In genomic region chr9:136799854-136800657, GRCh38 we compare ENCODE assay signal across 8 cellular contexts. TPM values are rescaled to one million over a fixed set of nuclear protein-coding genes. Genes with fewer than 3 reads are reported as not detected.
DNase-seq lines count a peak whose midpoint lies in the region; ATAC-seq and TF ChIP-seq lines count a peak whose summit lies in the region.

No MANE protein-coding gene starts in this region.

- H3K9ac ChIP-seq in fibroblast of lung (ENCODE audit: insufficient read depth, low read length): no peak overlapping the region

- no peak overlapping the region for H2AFZ ChIP-seq in fibroblast of lung (ENCODE audit: low read length)

- peak overlapping the region; percentile 63 for H3K27ac ChIP-seq in RWPE1
- no peak overlapping the region for H3K27ac ChIP-seq in fibroblast of lung (ENCODE audit: insufficient read depth, low read length)

- no peaks in the 10 kb centered on the region for H3K9me3 Mint-ChIP-seq in nephron progenitor cell

- no peaks in the 10 kb centered on the region for H3K4me1 ChIP-seq in fibroblast of lung (ENCODE audit: control insufficient read depth, extremely low read depth, insufficient read depth, low read length)

- peaks cover 33% of the 10 kb centered on the region for H3K27me3 ChIP-seq in fibroblast of lung (ENCODE audit: control insufficient read depth, insufficient read depth, low read length)

- CTCF ChIA-PET in RWPE1 (lab: Yijun Ruan, JAX): interaction anchor here (1.0 kb wide), 1 partner anchor 9 kb away, joined by 3 read pairs; the partner anchor contains the start of gene TMEM141

- DNase-seq in LNCaP clone FGC (ENCODE audit: low read depth) (peak; percentile 89), RWPE1 (ENCODE audit: low spot score) (peak; percentile 96), activated T-helper 1 cell treated with Interleukin-2 at 50 U/mL for 16 hours (ENCODE audit: low read depth) (peak; percentile 88), fibroblast of lung (ENCODE audit: low read depth in 2 of 2) (peak; percentile 42 to 44), nephron progenitor cell (peak; percentile 96)
- peak; percentile 90 for DNase-seq in stimulated activated naive CD4-positive, alpha-beta T cell treated with Interleukin-2 at 50 U/mL for 16 hours (lab: John Stamatoyannopoulos, UW)

- peak overlapping the region; percentile 71 for H3K4me2 ChIP-seq in fibroblast of lung (ENCODE audit: extremely low read depth, insufficient read depth, low read length)

- H3K36me3 Mint-ChIP-seq in nephron progenitor cell (ENCODE audit: low read depth): peaks cover 9% of the 10 kb centered on the region

- H3K36me3 ChIP-seq in fibroblast of lung (ENCODE audit: control insufficient read depth, insufficient read depth, low read length): no peaks in the 10 kb centered on the region

- H3K27me3 Mint-ChIP-seq in nephron progenitor cell (ENCODE audit: low read depth, poor library complexity): peaks cover 5% of the 10 kb centered on the region

- H3K9me3 ChIP-seq in fibroblast of lung (ENCODE audit: control insufficient read depth, insufficient read depth, low read depth, low read length): no peaks in the 10 kb centered on the region

- TF ChIP-seq CTCF in GM12875 (IDR thresholded peaks at IDR 0.05; ENCODE audit: borderline replicate concordance, insufficient read depth, low read depth, low read length) (no peak), LNCaP clone FGC (IDR thresholded peaks at IDR 0.05; ENCODE audit: control insufficient read depth, extremely low read depth, insufficient read depth) (no peak), RWPE1 (conservative IDR thresholded peaks at IDR 0.05; ENCODE audit: low read depth) (no peak), fibroblast of lung (conservative IDR thresholded peaks at IDR 0.05 in 1 of 2, IDR thresholded peaks at IDR 0.05 in 1 of 2; ENCODE audit: low read depth in 1 of 2, low read length in 2 of 2) (no peak), nephron progenitor cell (IDR thresholded peaks at IDR 0.05) (no peak)

- ATAC-seq in HG03571 (IDR thresholded peaks at IDR 0.05; ENCODE audit: unreplicated experiment): no peak

- peak overlapping the region; percentile 79 for H3K27ac Mint-ChIP-seq in nephron progenitor cell

- H3K4me3 Mint-ChIP-seq in nephron progenitor cell: peak overlapping the region; percentile 91

- H3K79me2 ChIP-seq in fibroblast of lung (ENCODE audit: control insufficient read depth, insufficient read depth, low read length): no peaks in the 10 kb centered on the region

- POLR2A ChIA-PET in RWPE1 (lab: Yijun Ruan, JAX; ENCODE audit: low non-redundant PET): no interaction called here

- no peaks in the 10 kb centered on the region for H4K20me1 ChIP-seq in fibroblast of lung (ENCODE audit: control insufficient read depth, extremely low read depth, insufficient read depth, low read length)

- peaks cover 44% of the 10 kb centered on the region for H3K4me1 Mint-ChIP-seq in nephron progenitor cell

- H3K4me3 ChIP-seq in GM12875 (ENCODE audit: low read depth, low read length) (peak overlapping the region; percentile 16), LNCaP clone FGC (ENCODE audit: low read depth, low read length) (peak overlapping the region; percentile 81), fibroblast of lung (replicated peaks in 1 of 4; ENCODE audit: control extremely low read depth in 1 of 4, insufficient read depth in 1 of 4, low read depth in 3 of 4, low read length in 4 of 4) (peak overlapping the region in 3 of 4 experiments; percentile 8 to 43 (median 34))

RNA-seq across cellular contexts. Expression of gene CCDC183, which starts 3.9 kb away (rescaled TPM):
- 0.99 and 1.0 TPM in 2 replicates for total RNA-seq in fibroblast of lung
- polyA plus RNA-seq in fibroblast of lung: 0.05 and 0.35 TPM in 2 replicates
- polyA plus RNA-seq in fibroblast of lung (2012): 0.17 and 0.29 TPM in 2 replicates
- polyA minus RNA-seq in fibroblast of lung (ENCODE audit: low replicate concordance): not detected in 2 replicates

RNA-seq across cellular contexts. Expression of gene RABL6, which starts 7.7 kb away (rescaled TPM):
- 55.0 and 59.6 TPM in 2 replicates for total RNA-seq in fibroblast of lung
- 36.8 and 56.7 TPM in 2 replicates for polyA plus RNA-seq in fibroblast of lung
- polyA plus RNA-seq in fibroblast of lung (2012): 66.6 and 90.9 TPM in 2 replicates
- 74.0 and 99.4 TPM in 2 replicates for polyA minus RNA-seq in fibroblast of lung (ENCODE audit: low replicate concordance)

RNA-seq across cellular contexts. Expression of gene TMEM141, which starts 8.9 kb away (rescaled TPM):
- 40.1 and 56.5 TPM in 2 replicates for total RNA-seq in fibroblast of lung
- polyA plus RNA-seq in fibroblast of lung: 43.3 and 53.4 TPM in 2 replicates
- 47.4 and 63.9 TPM in 2 replicates for polyA plus RNA-seq in fibroblast of lung (2012)
- 37.9 and 56.4 TPM in 2 replicates for polyA minus RNA-seq in fibroblast of lung (ENCODE audit: low replicate concordance)

RNA-seq across cellular contexts. Expression of gene LCN15, which starts 35.7 kb away (rescaled TPM):
- total RNA-seq in fibroblast of lung: not detected in 2 replicates
- polyA plus RNA-seq in fibroblast of lung: not detected in 2 replicates
- not detected in 2 replicates for polyA plus RNA-seq in fibroblast of lung (2012)
- not detected in 2 replicates for polyA minus RNA-seq in fibroblast of lung (ENCODE audit: low replicate concordance)

RNA-seq across cellular contexts. Expression of gene LCN8, which starts 42.0 kb away (rescaled TPM):
- not detected in 2 replicates for total RNA-seq in fibroblast of lung
- polyA plus RNA-seq in fibroblast of lung: not detected in 2 replicates
- not detected in 2 replicates for polyA plus RNA-seq in fibroblast of lung (2012)
- polyA minus RNA-seq in fibroblast of lung (ENCODE audit: low replicate concordance): not detected in 2 replicates

Comparison
In these comparisons a context has a peak if more than half of its experiments do, and no peak if none do; other contexts are left out.
1. H3K4me3 ChIP-seq: peak in every context shown above with its lines; median percentile 81 in LNCaP clone FGC; 34 in fibroblast of lung; 16 in GM12875.
2. DNase-seq: peak in every context shown above with its lines; median percentile 96 in RWPE1; 96 in nephron progenitor cell; 90 in stimulated activated naive CD4-positive, alpha-beta T cell treated with Interleukin-2 at 50 U/mL for 16 hours; 89 in LNCaP clone FGC; 88 in activated T-helper 1 cell treated with Interleukin-2 at 50 U/mL for 16 hours; 43 in fibroblast of lung.